21 cellular contexts compared by ENCODE assay signal in the genomic region with DNA sequence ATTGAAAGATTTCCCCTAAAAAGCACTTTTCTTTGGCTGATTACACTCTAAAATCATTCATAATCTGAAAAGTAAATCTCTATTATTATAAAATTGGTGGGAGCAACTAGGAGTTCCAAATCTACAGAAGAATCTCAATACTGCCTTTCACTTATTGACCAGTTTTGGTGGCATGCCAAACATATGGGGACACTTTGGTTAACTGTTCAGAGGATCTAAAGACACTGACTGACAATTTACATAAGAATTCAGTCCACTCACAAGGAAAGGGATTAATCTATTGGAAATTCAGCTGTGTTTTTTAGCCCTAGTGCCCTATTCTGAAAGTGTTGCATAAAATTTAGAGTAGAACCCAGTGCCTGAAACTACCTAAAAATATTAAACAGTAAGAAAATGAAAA.
"Had no signal": no experiment of that assay in that cellular context is flagged by ENCODE, and none has a peak within 500 bp of the region (broad histone marks: within the 10 kb centered on the region; RNA-seq: fewer than 3 reads in every experiment).

No MANE protein-coding gene starts in this region.

- DNase-seq: dermis blood vessel endothelial cell; esophagus squamous epithelium; heart left ventricle; hypothalamus; islet precursor cell; mammary epithelial cell; naive thymus-derived CD4-positive, alpha-beta T cell; nephron progenitor cell; posterior cingulate gyrus; spleen; stimulated activated CD4-positive, alpha-beta T cell treated with anti-CD3 and anti-CD28 coated beads, Interleukin-15, amount 100 ng/mL, for 24 hours; stimulated activated CD4-positive, alpha-beta T cell treated with anti-CD3 and anti-CD28 coated beads, Interleukin-1b, Interleukin-23, amount 100 ng/mL, for 48 hours; stimulated activated CD4-positive, alpha-beta T cell treated with anti-CD3 and anti-CD28 coated beads, Interleukin-4, amount 100 ng/mL, for 24 hours; stimulated activated naive CD8-positive, alpha-beta T cell treated with anti-CD3 and anti-CD28 coated beads, Interleukin-15, amount 100 ng/mL, for 72 hours; testis; upper lobe of right lung had no signal

- H3K27ac Mint-ChIP-seq: naive thymus-derived CD4-positive, alpha-beta T cell; nephron progenitor cell; stimulated activated memory B cell treated with anti-CD40 and anti-IgM and Interleukin-4, amounts not matched to agents 10 μg/mL and 1 μg/mL and 100 μg/mL, for 72 hours; stimulated activated naive CD8-positive, alpha-beta T cell treated with anti-CD3 and anti-CD28 coated beads, Interleukin-15, amount 100 ng/mL, for 72 hours had no signal

- H3K4me1 Mint-ChIP-seq: naive thymus-derived CD4-positive, alpha-beta T cell; nephron progenitor cell; stimulated activated memory B cell treated with anti-CD40 and anti-IgM and Interleukin-4, amounts not matched to agents 10 μg/mL and 1 μg/mL and 100 μg/mL, for 72 hours; stimulated activated naive CD8-positive, alpha-beta T cell treated with anti-CD3 and anti-CD28 coated beads, Interleukin-15, amount 100 ng/mL, for 72 hours had no signal

- H3K4me3 Mint-ChIP-seq: naive thymus-derived CD4-positive, alpha-beta T cell; nephron progenitor cell; stimulated activated memory B cell treated with anti-CD40 and anti-IgM and Interleukin-4, amounts not matched to agents 10 μg/mL and 1 μg/mL and 100 μg/mL, for 72 hours; stimulated activated naive CD8-positive, alpha-beta T cell treated with anti-CD3 and anti-CD28 coated beads, Interleukin-15, amount 100 ng/mL, for 72 hours had no signal

- H3K27me3 ChIP-seq: esophagus squamous epithelium, heart left ventricle, neutrophil, spleen, testis, tibial nerve, upper lobe of right lung, vagina had no signal

- H3K36me3 Mint-ChIP-seq: naive thymus-derived CD4-positive, alpha-beta T cell; stimulated activated memory B cell treated with anti-CD40 and anti-IgM and Interleukin-4, amounts not matched to agents 10 μg/mL and 1 μg/mL and 100 μg/mL, for 72 hours had no signal

- H3K9me3 Mint-ChIP-seq: nephron progenitor cell; stimulated activated memory B cell treated with anti-CD40 and anti-IgM and Interleukin-4, amounts not matched to agents 10 μg/mL and 1 μg/mL and 100 μg/mL, for 72 hours; stimulated activated naive CD8-positive, alpha-beta T cell treated with anti-CD3 and anti-CD28 coated beads, Interleukin-15, amount 100 ng/mL, for 72 hours had no signal

- H3K27me3 Mint-ChIP-seq: stimulated activated memory B cell treated with anti-CD40 and anti-IgM and Interleukin-4, amounts not matched to agents 10 μg/mL and 1 μg/mL and 100 μg/mL, for 72 hours had no signal

- H3K4me1 ChIP-seq: esophagus squamous epithelium, heart left ventricle, spleen, testis, tibial nerve, upper lobe of right lung, vagina had no signal

- H3K9me3 ChIP-seq: esophagus squamous epithelium, heart left ventricle, neutrophil, spleen, testis, tibial nerve, upper lobe of right lung, vagina had no signal

- H3K27ac ChIP-seq: esophagus squamous epithelium, heart left ventricle, neutrophil, spleen, testis, tibial nerve, upper lobe of right lung, vagina had no signal

- H3K4me3 ChIP-seq: esophagus squamous epithelium, heart left ventricle, spleen, testis, tibial nerve, upper lobe of right lung, vagina had no signal

- FAIRE-seq: frontal cortex had no signal

- H3K36me3 ChIP-seq: esophagus squamous epithelium, heart left ventricle, neutrophil, spleen, tibial nerve, upper lobe of right lung, vagina had no signal
